Comparison of ENCODE assay signal across 22 cellular contexts in the genomic region with DNA sequence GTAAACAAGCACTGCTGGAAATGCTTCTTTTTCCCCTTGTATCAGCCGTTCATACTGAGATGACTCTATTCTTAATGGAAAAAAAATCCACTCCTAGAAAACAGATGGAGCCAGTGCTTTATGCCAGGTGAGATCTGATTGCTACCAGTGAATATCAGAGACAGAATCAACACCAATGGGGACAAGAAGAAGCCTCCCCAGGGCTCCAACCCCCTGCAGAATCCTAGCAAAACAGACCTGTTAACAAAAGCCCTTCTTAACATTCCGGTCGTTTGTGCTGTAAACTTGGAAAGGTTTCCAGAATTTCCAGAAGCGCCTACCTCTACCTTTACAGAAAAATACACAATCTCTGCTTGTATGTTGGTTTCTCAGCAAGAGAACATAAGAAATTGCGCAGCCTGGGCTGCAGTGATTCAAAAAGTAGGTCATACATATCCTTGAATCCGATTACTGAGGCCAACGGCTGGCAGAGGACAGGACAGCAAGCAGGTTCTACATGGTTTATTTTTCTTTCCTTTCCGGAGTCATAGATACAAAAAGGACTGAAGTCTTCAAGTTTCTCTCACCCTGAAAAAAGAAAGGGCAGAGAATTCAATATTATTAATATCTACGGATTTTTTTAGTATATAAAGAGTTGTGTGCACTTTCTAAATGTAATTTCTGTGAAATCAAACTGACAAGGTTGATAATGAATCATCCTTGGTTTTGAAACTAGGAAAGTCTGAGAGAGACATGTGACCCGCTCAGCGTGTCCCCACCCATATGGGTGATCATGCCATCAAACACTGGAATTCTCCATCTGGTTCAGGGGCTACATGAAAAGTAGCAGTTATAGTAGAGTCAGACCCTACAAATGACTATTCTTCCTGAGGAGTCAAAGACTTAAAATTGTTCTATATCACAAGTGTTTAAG.
DNase-seq lines count a peak whose midpoint lies in the region; ATAC-seq, FAIRE-seq and TF ChIP-seq lines count a peak whose summit lies in the region.
"Had no signal": no experiment of that assay in that cellular context is flagged by ENCODE, and none has a peak within 500 bp of the region (broad histone marks: within the 10 kb centered on the region; RNA-seq: fewer than 3 reads in every experiment).

No MANE protein-coding gene starts in this region.

- H3K9me3 ChIP-seq in cardiac muscle cell (ENCODE audit: low read depth) (no peaks in the 10 kb centered on the region), gastroesophageal sphincter (no peaks in the 10 kb centered on the region)
- H3K9me3 ChIP-seq: breast epithelium had no signal

- DNase-seq in cardiac muscle cell (ENCODE audit: low read depth in 1 of 2, low spot score in 1 of 2) (no peak), Right ventricle myocardium inferior (ENCODE audit: missing footprints) (no peak), bronchial epithelial cell (ENCODE audit: low read depth) (peak; percentile 18), iris pigment epithelial cell (ENCODE audit: low read depth) (peak; percentile 8), GM12891 (ENCODE audit: insufficient read length, low spot score) (no peak)
- DNase-seq in stimulated activated CD4-positive, alpha-beta T cell treated with anti-CD3 and anti-CD28 coated beads, Interleukin-15, amount 100 ng/mL, for 24 hours: no peak
- DNase-seq: activated CD4-positive, CD25-positive, alpha-beta regulatory T cell; activated CD8-positive, alpha-beta T cell treated with anti-CD3 and anti-CD28 coated beads for 36 hours; activated gamma-delta T cell treated with Interleukin-2 at 50 U/mL for 16 hours; Kasumi-1; NCI-H1048; NCI-H2029 treated with DMSO at 0.1 percent for 48 hours; NCI-H510A; RPMI8226; stimulated activated CD4-positive, alpha-beta T cell treated with anti-CD3 and anti-CD28 coated beads, Interleukin-12 subunit alpha, Interleukin-12 subunit beta, amount 100 ng/mL, for 4 hours; stomach; T-helper 9 cell had no signal

- TF ChIP-seq POLR2A in GM12891 (IDR thresholded peaks at IDR 0.05; ENCODE audit: low read depth, low read length) (no peak), gastroesophageal sphincter (IDR thresholded peaks at IDR 0.05) (no peak)

- H3K36me3 ChIP-seq in cardiac muscle cell: no peaks in the 10 kb centered on the region
- no peaks in the 10 kb centered on the region for H3K36me3 ChIP-seq in bronchial epithelial cell (ENCODE audit: control insufficient read depth, insufficient read depth, low read length)
- H3K36me3 ChIP-seq in gastroesophageal sphincter: no peaks in the 10 kb centered on the region
- H3K36me3 ChIP-seq: breast epithelium, stomach had no signal

- intact Hi-C loops in Right ventricle myocardium inferior (cut with DNase I): no loop called here

- H3K27me3 ChIP-seq in cardiac muscle cell: no peaks in the 10 kb centered on the region
- H3K27me3 ChIP-seq in bronchial epithelial cell (ENCODE audit: control insufficient read depth, insufficient read depth, low read length): no peaks in the 10 kb centered on the region
- no peaks in the 10 kb centered on the region for H3K27me3 ChIP-seq in gastroesophageal sphincter
- H3K27me3 ChIP-seq: breast epithelium had no signal

- H3K4me3 ChIP-seq in cardiac muscle cell (no peak overlapping the region), bronchial epithelial cell (ENCODE audit: low read depth, low read length) (no peak overlapping the region), gastroesophageal sphincter (no peak overlapping the region)
- H3K4me3 ChIP-seq: A549, breast epithelium, stomach had no signal

- no peak for TF ChIP-seq EP300 in gastroesophageal sphincter (IDR thresholded peaks at IDR 0.05)

- no peak for FAIRE-seq in bronchial epithelial cell (lab: Jason Lieb, UNC)
- no peak for FAIRE-seq in GM12891 (lab: Jason Lieb, UNC)
- FAIRE-seq: A549 had no signal

- peak overlapping the region; percentile 83 for H3K27ac ChIP-seq in cardiac muscle cell
- H3K27ac ChIP-seq in gastroesophageal sphincter: no peak overlapping the region
- H3K27ac ChIP-seq: A549, breast epithelium, stomach had no signal

- TF ChIP-seq CTCF in cardiac muscle cell (IDR thresholded peaks at IDR 0.05; ENCODE audit: low read depth, low read length): no peak
- TF ChIP-seq CTCF in bronchial epithelial cell (IDR thresholded peaks at IDR 0.05; ENCODE audit: insufficient read depth, low read length, severe bottlenecking): no peak
- no peak for TF ChIP-seq CTCF in gastroesophageal sphincter (IDR thresholded peaks at IDR 0.05)

- H3K4me1 ChIP-seq in cardiac muscle cell (ENCODE audit: low read depth) (peaks cover 22% of the 10 kb centered on the region), gastroesophageal sphincter (no peaks in the 10 kb centered on the region)
- H3K4me1 ChIP-seq: breast epithelium had no signal

- ATAC-seq in Right ventricle myocardium inferior (no peak), gastroesophageal sphincter (no peak), HG03159 (IDR thresholded peaks at IDR 0.05; ENCODE audit: unreplicated experiment) (no peak)
- ATAC-seq: A549; activated CD8-positive, alpha-beta T cell treated with anti-CD3 and anti-CD28 coated beads for 36 hours; SK-N-SH treated with all-trans-retinoic acid at 6 μM for 48 hours had no signal

- WGBS in gastroesophageal sphincter (ENCODE audit: low coverage in 1 of 2), 2 donors: 32 to 51% methylated on average over 7 to 10 of the region's 11 CpGs

TF ChIP-seq in GM12891, 5 proteins besides CTCF, POLR2A, EP300 and RAD21:
- TF ChIP-seq POU2F2 (IDR thresholded peaks at IDR 0.05; ENCODE audit: low read depth, low read length) (no peak), POLR2AphosphoS5 (IDR thresholded peaks at IDR 0.05; ENCODE audit: low read depth, low read length) (no peak)
TF ChIP-seq in GM12891: peak in this region for 0.

Comparison
In these comparisons a context has a peak if more than half of its experiments do, and no peak if none do; other contexts are left out.
1. DNase-seq: peak in bronchial epithelial cell (single experiment) and iris pigment epithelial cell (single experiment); none in cardiac muscle cell (0 of 2), Right ventricle myocardium inferior (single experiment), stimulated activated CD4-positive, alpha-beta T cell treated with anti-CD3 and anti-CD28 coated beads, Interleukin-15, amount 100 ng/mL, for 24 hours (single experiment) and GM12891 (single experiment).